In the genomic region with DNA sequence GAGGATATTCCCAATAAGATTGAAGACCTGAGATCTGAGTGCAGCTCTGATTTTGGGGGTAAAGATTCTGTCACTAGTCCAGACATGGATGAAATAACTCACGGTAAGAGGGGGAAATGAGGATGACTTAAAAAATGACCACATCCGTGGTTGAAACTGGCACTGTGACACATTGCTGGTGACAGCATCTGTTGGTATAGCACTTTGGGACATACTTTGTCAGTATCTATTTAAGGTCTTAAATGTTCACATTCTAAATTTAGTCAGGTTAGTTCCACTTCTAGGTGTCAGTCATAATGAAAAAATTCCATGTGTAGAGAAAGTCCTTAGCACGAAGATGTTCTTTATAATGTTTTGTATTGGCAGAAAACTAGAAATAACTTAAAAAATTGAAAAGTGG, we compare ENCODE assay signal across 13 cellular contexts.
A peak's percentile ranks its signal among the peaks of the same experiment; 100 is the strongest.
DNase-seq lines count a peak whose midpoint lies in the region; ATAC-seq, FAIRE-seq and TF ChIP-seq lines count a peak whose summit lies in the region.
"Had no signal": no experiment of that assay in that cellular context is flagged by ENCODE, and none has a peak within 500 bp of the region (broad histone marks: within the 10 kb centered on the region; RNA-seq: fewer than 3 reads in every experiment).

No MANE protein-coding gene starts in this region.

- no peak overlapping the region for H3K4ac ChIP-seq in H9 (ENCODE audit: low read depth, low read length)

- no peaks in the 10 kb centered on the region for H3K79me2 ChIP-seq in GM12878 (ENCODE audit: control insufficient read depth, insufficient read depth, low read length)
- H3K79me2 ChIP-seq in H9 (ENCODE audit: insufficient read depth, low read length) = no peaks in the 10 kb centered on the region

- no peak overlapping the region for H4K8ac ChIP-seq in H9 (replicated peaks; ENCODE audit: insufficient read length, low read depth, low read length)

- H2AFZ ChIP-seq in GM12878 (ENCODE audit: control insufficient read depth, low read depth, low read length) (no peak overlapping the region), H9 (ENCODE audit: low read length) (no peak overlapping the region)

- TF ChIP-seq RAD21 in GM12878 (IDR thresholded peaks at IDR 0.05; ENCODE audit: insufficient read depth, low read depth, low read length) = no peak

- H3K27ac ChIP-seq in GM12878 (ENCODE audit: control insufficient read depth, insufficient read depth) (peak overlapping the region; percentile 27; the same call in 1 of the 2 replicates), Peyer's patch (no peak overlapping the region), H9 (ENCODE audit: insufficient read length, low read depth, low read length) (no peak overlapping the region), thyroid gland (no peak overlapping the region)

- H3K27me3 Mint-ChIP-seq in H9 (ENCODE audit: low read depth) = no peaks in the 10 kb centered on the region

- H3K9me3 Mint-ChIP-seq in H9 = no peaks in the 10 kb centered on the region; a peak in 1 of 5 replicates
- H3K9me3 Mint-ChIP-seq: neural crest cell had no signal

- ATAC-seq in GM19395 (IDR thresholded peaks at IDR 0.05; ENCODE audit: unreplicated experiment) (peak; percentile 70), HG03378 (IDR thresholded peaks at IDR 0.05; ENCODE audit: unreplicated experiment) (peak; percentile 82), GM12878 (peak; percentile 97)

- SMC1A ChIA-PET in GM12878 (lab: Charles Lee; ENCODE audit: uncharacterized antibody, unreplicated experiment) = interaction anchor here (1.3 to 1.6 kb wide), 3 partner anchors 9 to 134 kb away, joined by 3 to 6 read pairs (median 3); no protein-coding TSS in a partner anchor

- H3K36me3 ChIP-seq in GM12878 (ENCODE audit: control insufficient read depth in 2 of 2, insufficient read depth in 2 of 2, low read length in 1 of 2) (peaks cover 5 to 23% of the 10 kb centered on the region in 2 experiments), Peyer's patch (peaks cover 0 to 74% (median 0%) of the 10 kb centered on the region in 3 donors), thyroid gland (peaks cover 52 to 58% of the 10 kb centered on the region in 2 donors)

- H3K9me3 ChIP-seq in GM12878 (replicated peaks; ENCODE audit: control insufficient read depth, insufficient read depth, low read length) (no peaks in the 10 kb centered on the region; the same call in none of the 3 replicates), Peyer's patch (no peaks in the 10 kb centered on the region), H9 (ENCODE audit: control insufficient read depth, low read depth, low read length) (no peaks in the 10 kb centered on the region), thyroid gland (no peaks in the 10 kb centered on the region)

- H3K27me3 ChIP-seq in GM12878 (replicated peaks in 1 of 2; ENCODE audit: control insufficient read depth in 2 of 2, insufficient read depth in 2 of 2, low read length in 1 of 2) (no peaks in the 10 kb centered on the region), Peyer's patch (no peaks in the 10 kb centered on the region), H9 (ENCODE audit: insufficient read depth, low read length) (no peaks in the 10 kb centered on the region), thyroid gland (no peaks in the 10 kb centered on the region)

- no peak overlapping the region for H2BK12ac ChIP-seq in H9 (ENCODE audit: insufficient read length, low read depth, low read length)

- in situ Hi-C loops in GM12878 (cut with MboI) = no loop called here

- H2BK5ac ChIP-seq in H9 (ENCODE audit: insufficient read length, low read length) = no peak overlapping the region

- no peaks in the 10 kb centered on the region for H3K79me1 ChIP-seq in H9 (ENCODE audit: insufficient read depth, low read depth, low read length, poor library complexity, severe bottlenecking)

- no peak overlapping the region for H3K27ac Mint-ChIP-seq in H9

- no peak overlapping the region for H3K14ac ChIP-seq in H9 (ENCODE audit: insufficient read depth, low read length)

- no peak overlapping the region for H3K56ac ChIP-seq in H9 (ENCODE audit: insufficient read length, low read depth, low read length)

- CTCF ChIA-PET in GM12878 (lab: Yijun Ruan, JAX) = interaction anchor here (0.6 to 0.8 kb wide), 5 partner anchors 26 to 560 kb away, joined by 3 to 4 read pairs (median 3); no protein-coding TSS in a partner anchor

- no peak overlapping the region for H2AK5ac ChIP-seq in H9 (ENCODE audit: insufficient read length, low read length)

- DNase-seq in GM12891 (ENCODE audit: insufficient read length, low spot score) (peak; percentile 30), GM12878 (ENCODE audit: low read depth, low spot score) (peak; percentile 68), GF-D8 (lab: John Stamatoyannopoulos, UW) (no peak), Peyer's patch (no peak), H9 (no peak), thyroid gland (no peak)
- DNase-seq: caudate nucleus, DND-41, NCI-H187 had no signal

- TF ChIP-seq CTCF in GM12878 (IDR thresholded peaks at IDR 0.05 in 2 of 3, conservative IDR thresholded peaks at IDR 0.05 in 1 of 3; ENCODE audit: control insufficient read depth in 2 of 3, extremely low read depth in 1 of 3, insufficient read depth in 1 of 3, low read depth in 3 of 3, low read length in 3 of 3) (no peak), Peyer's patch (IDR thresholded peaks at IDR 0.05) (no peak), H9 (conservative IDR thresholded peaks at IDR 0.05) (no peak), thyroid gland (IDR thresholded peaks at IDR 0.05) (no peak)

- WGBS in GM12878 (ENCODE audit: insufficient coverage, insufficient replicate concordance, low lambda C conversion rate, missing lambda C conversion rate) = 0% methylated on average over 3 of the region's 3 CpGs
- no CpG with 5 or more reads among the region's 3 CpGs for whole genome bisulfite sequencing in H9 (ENCODE audit: extremely low coverage, insufficient read length, low lambda C conversion rate)
- 82 to 93% methylated on average over 3 of the region's 3 CpGs for WGBS in thyroid gland, 2 donors

- no peak overlapping the region for H2BK15ac ChIP-seq in H9 (ENCODE audit: low read depth, low read length)

- H4K5ac ChIP-seq in H9 (ENCODE audit: insufficient read length, low read depth, low read length) = no peak overlapping the region

- H3K9ac ChIP-seq in GM12878 (ENCODE audit: control insufficient read depth, insufficient read depth, low read length) (no peak overlapping the region), H9 (ENCODE audit: extremely low read depth, insufficient read length, low read length) (no peak overlapping the region)

- peaks cover 27 to 66% (median 50%) of the 10 kb centered on the region in 3 experiments; a peak in 6 of 7 replicates for H3K36me3 Mint-ChIP-seq in H9 (ENCODE audit: insufficient read depth in 1 of 3, low read depth in 3 of 3)

- no peaks in the 10 kb centered on the region for H4K20me1 ChIP-seq in GM12878 (ENCODE audit: control insufficient read depth, insufficient read depth)
- no peaks in the 10 kb centered on the region for H4K20me1 ChIP-seq in H9 (ENCODE audit: control insufficient read depth, insufficient read depth, insufficient read length)

- H3K4me1 ChIP-seq in GM12878 (ENCODE audit: control insufficient read depth, insufficient read depth, low read length) (no peaks in the 10 kb centered on the region; the same call in 1 of the 2 replicates), Peyer's patch (no peaks in the 10 kb centered on the region), H9 (ENCODE audit: insufficient read depth, low read length) (no peaks in the 10 kb centered on the region), thyroid gland (no peaks in the 10 kb centered on the region)

- peak in 1 of 2 experiments; percentile 62; a peak in 2 of 4 replicates for TF ChIP-seq EP300 in GM12878 (IDR thresholded peaks at IDR 0.05; ENCODE audit: borderline replicate concordance in 1 of 2, control insufficient read depth in 1 of 2, low read depth in 2 of 2, low read length in 2 of 2)

- FAIRE-seq in GM12891 (lab: Jason Lieb, UNC) (peak; percentile 90), GM12878 (lab: Jason Lieb, UNC) (peak; percentile 71)
- FAIRE-seq: TTC549 had no signal

- no peak for TF ChIP-seq POLR2A in GM12891 (IDR thresholded peaks at IDR 0.05; ENCODE audit: low read depth, low read length)
- TF ChIP-seq POLR2A in GM12878 (IDR thresholded peaks at IDR 0.05; ENCODE audit: low read depth, low read length) = no peak
- TF ChIP-seq POLR2A in Peyer's patch (IDR thresholded peaks at IDR 0.05) = no peak
- TF ChIP-seq POLR2A in thyroid gland (IDR thresholded peaks at IDR 0.05) = no peak

- H2BK20ac ChIP-seq in H9 (ENCODE audit: low read depth, low read length, poor library complexity, severe bottlenecking) = no peak overlapping the region

- H3K23ac ChIP-seq in H9 (ENCODE audit: insufficient read length, low read depth, low read length) = no peak overlapping the region

- H3K4me3 ChIP-seq in GM12878 (no peak overlapping the region), Peyer's patch (no peak overlapping the region), thyroid gland (replicated peaks in 1 of 3) (no peak overlapping the region)

- no TSS peak for BruUV-seq in GM12878 (replicated peaks; lab: Mats Ljungman, UMichigan)

- RAD21 ChIA-PET in GM12878 (lab: Charles Lee; ENCODE audit: unreplicated experiment) = interaction anchor here (0.6 kb wide), 1 partner anchor 119 kb away, joined by 3 read pairs; no protein-coding TSS in a partner anchor

- POLR2A ChIA-PET in GM12878 (lab: Charles Lee) = no interaction called here

- H3K4me2 ChIP-seq in GM12878 (ENCODE audit: control insufficient read depth, insufficient read depth) (no peak overlapping the region), H9 (ENCODE audit: insufficient read depth, insufficient read length, low read length) (no peak overlapping the region)

- intact Hi-C loops in GM12878 (cut with micrococcal nuclease; ENCODE audit: unreplicated experiment) (no loop called here), thyroid gland (cut with DNase I) (no loop called here)

- no peak overlapping the region for H3K4me3 Mint-ChIP-seq in H9
- H3K4me3 Mint-ChIP-seq: neural crest cell had no signal

- H3K18ac ChIP-seq in H9 (ENCODE audit: insufficient read length, low read depth, low read length) = no peak overlapping the region

- no peak overlapping the region for H3T11ph ChIP-seq in H9 (ENCODE audit: low read length)

- no peak overlapping the region for H2BK120ac ChIP-seq in H9 (ENCODE audit: low read depth, low read length, poor library complexity, severe bottlenecking)

- no peaks in the 10 kb centered on the region for H3K23me2 ChIP-seq in H9 (ENCODE audit: insufficient read length, low read depth, low read length, poor library complexity, severe bottlenecking)

- H4K91ac ChIP-seq in H9 (ENCODE audit: insufficient read length, low read depth, low read length) = no peak overlapping the region

- H3K4me1 Mint-ChIP-seq in H9 = no peaks in the 10 kb centered on the region; a peak in 2 of 4 replicates
- H3K4me1 Mint-ChIP-seq: neural crest cell had no signal

TF ChIP-seq in GM12891, 5 proteins besides CTCF, POLR2A, EP300 and RAD21 (continues in another document):
- no peak for TF ChIP-seq PAX5 (IDR thresholded peaks at IDR 0.05; ENCODE audit: insufficient read depth, low read length, severe bottlenecking)
- peak; percentile 47; the same call in 1 of the 2 replicates for TF ChIP-seq POU2F2 (IDR thresholded peaks at IDR 0.05; ENCODE audit: low read depth, low read length)

TF ChIP-seq in GM12878, 131 proteins besides CTCF, POLR2A, EP300 and RAD21 (continues in another document):
- TF ChIP-seq BCL11A (IDR thresholded peaks at IDR 0.05; ENCODE audit: low read depth, low read length) (peak; percentile 91), SUZ12 (IDR thresholded peaks at IDR 0.05; ENCODE audit: unreplicated experiment) (no peak)

Comparison
In these comparisons a context has a peak if more than half of its experiments do, and no peak if none do; other contexts are left out.
1. DNase-seq: peak in GM12891 (single experiment) and GM12878 (single experiment); none in GF-D8 (single experiment), Peyer's patch (0 of 3), H9 (single experiment) and thyroid gland (0 of 2).
2. Peak in every context shown above with its lines, with median percentiles within 50 percentile points of each other: ATAC-seq.